ENCODE assay signal across 17 cellular contexts in the genomic region with DNA sequence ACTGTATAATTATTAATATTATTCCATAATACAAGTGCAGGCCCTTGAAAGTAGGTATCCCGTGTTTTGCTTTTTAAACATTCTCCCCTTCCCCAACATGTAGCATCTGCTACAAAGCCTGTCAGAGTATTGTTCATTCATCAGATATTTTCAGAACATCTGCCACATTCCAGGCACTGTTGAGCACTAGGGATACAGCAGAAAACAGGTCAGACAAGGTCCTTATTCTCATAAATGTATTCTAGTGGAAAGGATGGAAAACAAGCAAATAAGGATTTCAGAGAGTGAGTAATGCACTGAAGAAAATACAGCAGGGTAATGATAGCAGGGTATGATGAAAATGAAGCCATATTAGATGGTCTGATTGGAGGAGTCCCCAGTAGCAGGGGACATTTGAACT. TPM values are rescaled to one million over a fixed set of nuclear protein-coding genes. Genes with fewer than 3 reads are reported as not detected.
DNase-seq lines count a peak whose midpoint lies in the region; ATAC-seq, FAIRE-seq and TF ChIP-seq lines count a peak whose summit lies in the region.
"Had no signal": no experiment of that assay in that cellular context is flagged by ENCODE, and none has a peak within 500 bp of the region (broad histone marks: within the 10 kb centered on the region; RNA-seq: fewer than 3 reads in every experiment).

No MANE protein-coding gene starts in this region.

- H3K4me3 ChIP-seq in IMR-90 (ENCODE audit: insufficient read depth, low read depth, low read length) (no peak overlapping the region), GM12878 (no peak overlapping the region; the same call in 1 of the 2 replicates)

- H3K18ac ChIP-seq in IMR-90 (ENCODE audit: low read depth, low read length), result no peak overlapping the region

- TF ChIP-seq RAD21 in IMR-90 (IDR thresholded peaks at IDR 0.05; ENCODE audit: low read length), result no peak
- TF ChIP-seq RAD21 in GM12878 (IDR thresholded peaks at IDR 0.05; ENCODE audit: insufficient read depth, low read depth, low read length), result no peak

- 60% methylated on average over 1 of the region's 1 CpG; no CpG with 5 or more reads in 1 of the 2 experiments for WGBS in IMR-90 (ENCODE audit: extremely low coverage in 2 of 2, insufficient read length in 1 of 2), 2 experiments
- 100% methylated on average over 1 of the region's 1 CpG for WGBS in GM12878 (ENCODE audit: insufficient coverage, insufficient replicate concordance, low lambda C conversion rate, missing lambda C conversion rate)

- POLR2A ChIA-PET in IMR-90 (lab: Charles Lee; ENCODE audit: unreplicated experiment), result interaction anchor here (0.6 kb wide), 1 partner anchor 362 kb away, joined by 8 read pairs; no protein-coding TSS in a partner anchor
- POLR2A ChIA-PET in GM12878 (lab: Charles Lee), result interaction anchor here (0.7 kb wide), 1 partner anchor 41 kb away, joined by 4 read pairs; no protein-coding TSS in a partner anchor

- no peak overlapping the region for H3K4me3 Mint-ChIP-seq in activated T-cell treated with anti-CD3 and anti-CD28 coated beads, Interleukin-2, amount 50 U/mL, for 72 hours
- no peak overlapping the region for H3K4me3 Mint-ChIP-seq in activated T-cell treated with anti-CD3 and anti-CD28 coated beads, Interleukin-2, amount 50 U/mL, for 4 hours
- no peak overlapping the region for H3K4me3 Mint-ChIP-seq in osteocyte (ENCODE audit: unreplicated experiment)

- peaks cover 39 to 78% of the 10 kb centered on the region in 2 experiments for H3K79me1 ChIP-seq in IMR-90 (ENCODE audit: low read depth in 1 of 2, low read length in 2 of 2)

- no peak overlapping the region for H2BK15ac ChIP-seq in IMR-90 (ENCODE audit: low read depth, low read length)

- CTCF ChIA-PET in IMR-90 (lab: Yijun Ruan, JAX) (no interaction called here), GM12878 (lab: Yijun Ruan, JAX) (interaction anchor here (0.6 to 1.5 kb wide), 3 partner anchors 252 to 394 kb away, joined by 3 to 4 read pairs (median 3); no protein-coding TSS in a partner anchor)

- H3K36me3 ChIP-seq in IMR-90 (ENCODE audit: control insufficient read depth, insufficient read depth, low read length) (peaks cover 19% of the 10 kb centered on the region), GM12878 (ENCODE audit: control insufficient read depth in 2 of 2, insufficient read depth in 2 of 2, low read length in 1 of 2) (peaks cover 9 to 22% of the 10 kb centered on the region in 2 experiments)

- in situ Hi-C loops in IMR-90 (cut with MboI; ENCODE audit: low sequenced_read_pairs), result no loop called here
- in situ Hi-C loops in GM12878 (cut with MboI), result no loop called here

- no peaks in the 10 kb centered on the region for H3K27me3 Mint-ChIP-seq in activated T-cell treated with anti-CD3 and anti-CD28 coated beads, Interleukin-2, amount 50 U/mL, for 72 hours (ENCODE audit: low read depth)
- peaks cover 1% of the 10 kb centered on the region for H3K27me3 Mint-ChIP-seq in activated T-cell treated with anti-CD3 and anti-CD28 coated beads, Interleukin-2, amount 50 U/mL, for 4 hours (ENCODE audit: low read depth)
- H3K27me3 Mint-ChIP-seq in osteocyte (ENCODE audit: unreplicated experiment), result no peaks in the 10 kb centered on the region

- H3K9me1 ChIP-seq in IMR-90 (ENCODE audit: insufficient read depth, low read length), result peaks cover 31% of the 10 kb centered on the region

- H3K4me1 Mint-ChIP-seq in activated T-cell treated with anti-CD3 and anti-CD28 coated beads, Interleukin-2, amount 50 U/mL, for 72 hours (ENCODE audit: low read depth), result peaks cover 56% of the 10 kb centered on the region
- peaks cover 64% of the 10 kb centered on the region for H3K4me1 Mint-ChIP-seq in activated T-cell treated with anti-CD3 and anti-CD28 coated beads, Interleukin-2, amount 50 U/mL, for 4 hours (ENCODE audit: low read depth)
- peaks cover 43% of the 10 kb centered on the region for H3K4me1 Mint-ChIP-seq in osteocyte (ENCODE audit: unreplicated experiment)

- H4K5ac ChIP-seq in IMR-90 (ENCODE audit: low read depth, low read length), result no peak overlapping the region

- H3K9ac ChIP-seq in IMR-90 (ENCODE audit: low read depth, low read length), result no peak overlapping the region
- H3K9ac ChIP-seq in GM12878 (ENCODE audit: control insufficient read depth, insufficient read depth, low read length), result no peak overlapping the region

- TF ChIP-seq POLR2A in IMR-90 (IDR thresholded peaks at IDR 0.05; ENCODE audit: low read depth, low read length), result no peak
- no peak for TF ChIP-seq POLR2A in GM12878 (IDR thresholded peaks at IDR 0.05; ENCODE audit: low read depth, low read length)

- H2AK9ac ChIP-seq in IMR-90 (replicated peaks; ENCODE audit: low read depth, low read length, poor library complexity), result no peak overlapping the region

- H4K91ac ChIP-seq in IMR-90 (ENCODE audit: insufficient read depth, low read depth, low read length), result no peak overlapping the region

- H3K79me2 ChIP-seq in GM12878 (ENCODE audit: control insufficient read depth, insufficient read depth, low read length), result peaks cover 71% of the 10 kb centered on the region

- intact Hi-C loops in IMR-90 (cut with micrococcal nuclease) (no loop called here), GM12878 (cut with micrococcal nuclease; ENCODE audit: unreplicated experiment) (loop anchor here (10.0 kb wide), 1 partner anchor 368 kb away; a partner anchor contains a TSS)

- H3K27me3 ChIP-seq in IMR-90 (ENCODE audit: control insufficient read depth, insufficient read depth, low read length), result no peaks in the 10 kb centered on the region
- no peaks in the 10 kb centered on the region for H3K27me3 ChIP-seq in GM12878 (replicated peaks in 1 of 2; ENCODE audit: control insufficient read depth in 2 of 2, insufficient read depth in 2 of 2, low read length in 1 of 2)
- H3K27me3 ChIP-seq: foreskin keratinocyte had no signal

- H3K4me2 ChIP-seq in IMR-90 (ENCODE audit: low read depth, low read length) (no peak overlapping the region), GM12878 (ENCODE audit: control insufficient read depth, insufficient read depth) (peak overlapping the region; percentile 30; the same call in 1 of the 2 replicates)

- dilution Hi-C loops in IMR-90 (cut with HindIII; ENCODE audit: low sequenced_read_pairs, unreplicated experiment), result no loop called here

- no peak overlapping the region for H2AFZ ChIP-seq in IMR-90 (replicated peaks; ENCODE audit: low read length, poor library complexity)
- H2AFZ ChIP-seq in GM12878 (ENCODE audit: control insufficient read depth, low read depth, low read length), result no peak overlapping the region

- TF ChIP-seq CTCF in IMR-90 (conservative IDR thresholded peaks at IDR 0.05; ENCODE audit: low read depth, low read length), result no peak
- TF ChIP-seq CTCF in GM12878 (IDR thresholded peaks at IDR 0.05 in 2 of 3, conservative IDR thresholded peaks at IDR 0.05 in 1 of 3; ENCODE audit: control insufficient read depth in 2 of 3, extremely low read depth in 1 of 3, insufficient read depth in 1 of 3, low read depth in 3 of 3, low read length in 3 of 3), result no peak
- no peak for TF ChIP-seq CTCF in osteocyte (IDR thresholded peaks at IDR 0.05)

- H3K36me3 Mint-ChIP-seq in activated T-cell treated with anti-CD3 and anti-CD28 coated beads, Interleukin-2, amount 50 U/mL, for 72 hours (ENCODE audit: insufficient read depth in 2 of 2), result peaks cover 12 to 27% of the 10 kb centered on the region in 2 donors
- H3K36me3 Mint-ChIP-seq in activated T-cell treated with anti-CD3 and anti-CD28 coated beads, Interleukin-2, amount 50 U/mL, for 4 hours (ENCODE audit: insufficient read depth), result peaks cover 33% of the 10 kb centered on the region
- H3K36me3 Mint-ChIP-seq in osteocyte (ENCODE audit: unreplicated experiment), result peaks cover 26% of the 10 kb centered on the region

- RAD21 ChIA-PET in GM12878 (lab: Charles Lee; ENCODE audit: unreplicated experiment), result interaction anchor here (1.1 kb wide), 1 partner anchor 116 kb away, joined by 3 read pairs; no protein-coding TSS in a partner anchor

- H4K20me1 ChIP-seq in IMR-90 (ENCODE audit: insufficient read depth, low read length) (peaks cover 44% of the 10 kb centered on the region; the same call in 1 of the 2 replicates), GM12878 (ENCODE audit: control insufficient read depth, insufficient read depth) (peaks cover 12% of the 10 kb centered on the region; the same call in 1 of the 2 replicates)

- no peak overlapping the region for H3K23ac ChIP-seq in IMR-90 (ENCODE audit: low read depth, low read length)

- H2AK5ac ChIP-seq in IMR-90 (ENCODE audit: low read depth, low read length), result no peak overlapping the region

- H3K9me3 Mint-ChIP-seq in activated T-cell treated with anti-CD3 and anti-CD28 coated beads, Interleukin-2, amount 50 U/mL, for 72 hours, result peaks cover 3 to 4% of the 10 kb centered on the region in 2 donors
- H3K9me3 Mint-ChIP-seq in activated T-cell treated with anti-CD3 and anti-CD28 coated beads, Interleukin-2, amount 50 U/mL, for 4 hours, result peaks cover 6% of the 10 kb centered on the region
- H3K9me3 Mint-ChIP-seq in osteocyte (ENCODE audit: unreplicated experiment), result peaks cover 6% of the 10 kb centered on the region

- H3K9me3 ChIP-seq in IMR-90 (ENCODE audit: control insufficient read depth, insufficient read depth, low read length) (no peaks in the 10 kb centered on the region), GM12878 (replicated peaks; ENCODE audit: control insufficient read depth, insufficient read depth, low read length) (peaks cover 2% of the 10 kb centered on the region; the same call in 2 of the 3 replicates)

- H2BK5ac ChIP-seq in IMR-90 (ENCODE audit: low read depth, low read length, poor library complexity, severe bottlenecking), result no peak overlapping the region

- TF ChIP-seq EP300 in GM12878 (IDR thresholded peaks at IDR 0.05; ENCODE audit: borderline replicate concordance in 1 of 2, control insufficient read depth in 1 of 2, low read depth in 2 of 2, low read length in 2 of 2), result no peak

- H3K14ac ChIP-seq in IMR-90 (replicated peaks; ENCODE audit: low read depth, low read length), result no peak overlapping the region

- H2BK120ac ChIP-seq in IMR-90 (ENCODE audit: low read depth, low read length), result no peak overlapping the region

- no peak overlapping the region for H3K56ac ChIP-seq in IMR-90 (ENCODE audit: extremely low read depth, insufficient read depth, low read length)

- SMC1A ChIA-PET in GM12878 (lab: Charles Lee; ENCODE audit: uncharacterized antibody, unreplicated experiment), result interaction anchor here (0.9 to 3.3 kb wide), 4 partner anchors 11 to 113 kb away, joined by 3 to 24 read pairs (median 4); no protein-coding TSS in a partner anchor

- H3K27ac ChIP-seq in IMR-90 (ENCODE audit: insufficient read depth, low read length) (no peak overlapping the region), GM12878 (ENCODE audit: control insufficient read depth, insufficient read depth) (no peak overlapping the region)
- H3K27ac ChIP-seq: foreskin keratinocyte had no signal

- TSS peak; percentile 10 for BruUV-seq in IMR-90 (replicated peaks; lab: Mats Ljungman, UMichigan)
- no TSS peak for BruUV-seq in GM12878 (replicated peaks; lab: Mats Ljungman, UMichigan)

- no peak for DNase-seq in activated T-cell treated with anti-CD3 and anti-CD28 coated beads, Interleukin-2, amount 50 U/mL, for 72 hours
- DNase-seq in activated T-cell treated with anti-CD3 and anti-CD28 coated beads, Interleukin-2, amount 50 U/mL, for 4 hours, result no peak
- DNase-seq in IMR-90 (no peak), GM12878 (ENCODE audit: low read depth, low spot score) (no peak), osteocyte (ENCODE audit: extremely low spot score, unreplicated experiment) (no peak), RKO (ENCODE audit: low spot score) (no peak), DMS114 treated with DMSO at 0.1 percent for 48 hours (lab: John Stamatoyannopoulos, UW; ENCODE audit: unreplicated experiment) (no peak)
- DNase-seq: activated effector memory CD4-positive, alpha-beta T cell treated with anti-CD3 and anti-CD28 coated beads, Interleukin-2, amount 50 U/mL, for 16 hours; COR-L47; foreskin keratinocyte; midbrain; RPMI8226; stimulated activated CD4-positive, alpha-beta T cell treated with anti-CD3 and anti-CD28 coated beads, Interleukin-2, amount 100 ng/mL, for 24 hours had no signal

- no peak overlapping the region for H3K4ac ChIP-seq in IMR-90 (ENCODE audit: low read depth, low read length)

- H3K27ac Mint-ChIP-seq in activated T-cell treated with anti-CD3 and anti-CD28 coated beads, Interleukin-2, amount 50 U/mL, for 72 hours, result peak overlapping the region; percentile 74
- peak overlapping the region; percentile 31 for H3K27ac Mint-ChIP-seq in osteocyte (ENCODE audit: unreplicated experiment)

- H4K8ac ChIP-seq in IMR-90 (ENCODE audit: low read depth in 2 of 2, low read length in 2 of 2), result no peak overlapping the region

- no peak for FAIRE-seq in GM12878 (lab: Jason Lieb, UNC)
- FAIRE-seq: astrocyte, colon had no signal

- no peak overlapping the region for H2BK20ac ChIP-seq in IMR-90 (ENCODE audit: low read depth, low read length)

- no peak for ATAC-seq in activated T-cell treated with anti-CD3 and anti-CD28 coated beads, Interleukin-2, amount 50 U/mL, for 72 hours (replicated peaks in 1 of 2)
- ATAC-seq in activated T-cell treated with anti-CD3 and anti-CD28 coated beads, Interleukin-2, amount 50 U/mL, for 4 hours, result no peak
- ATAC-seq in IMR-90 (ENCODE audit: low read depth) (no peak), GM12878 (no peak), HG03139 (IDR thresholded peaks at IDR 0.05; ENCODE audit: unreplicated experiment) (no peak)
- ATAC-seq: foreskin keratinocyte, sciatic nerve had no signal

- H3K4me1 ChIP-seq in IMR-90 (ENCODE audit: control insufficient read depth, insufficient read depth, low read length) (peaks cover 9% of the 10 kb centered on the region), GM12878 (ENCODE audit: control insufficient read depth, insufficient read depth, low read length) (peaks cover 9% of the 10 kb centered on the region; the same call in 1 of the 2 replicates)

RNA-seq across cellular contexts. Expression of a gene that starts 3.8 kb away (rescaled TPM):
- 100 to 1,000 TPM; 145 to 154 TPM for total RNA-seq in activated T-cell treated with anti-CD3 and anti-CD28 coated beads, Interleukin-2, amount 50 U/mL, for 72 hours
- total RNA-seq in activated T-cell treated with anti-CD3 and anti-CD28 coated beads, Interleukin-2, amount 50 U/mL, for 4 hours, result 10 to 100 TPM; 60.5 to 78.5 (median 75.8) TPM
- 30.3 and 36.1 TPM in 2 replicates for total RNA-seq in IMR-90 (2012; rRNA removed)
- polyA plus RNA-seq in IMR-90 (2012; rRNA removed), result 82.2 and 98.8 TPM in 2 replicates
- polyA plus RNA-seq in IMR-90 (2012; cell fraction: cytosol; rRNA removed), result 45.7 and 75.1 TPM in 2 replicates
- 21.4 and 48.6 TPM in 2 replicates for polyA plus RNA-seq in IMR-90 (2012; cell fraction: nucleus; rRNA removed; ENCODE audit: low replicate concordance)
- total RNA-seq in GM12878 (2013; cell fraction: nucleolus; rRNA removed), result 40.7 and 48.7 TPM in 2 replicates
- total RNA-seq in GM12878 (2014; rRNA removed), result 43.9 and 46.7 TPM in 2 replicates
- total RNA-seq in GM12878 (2014; rRNA removed; fragmentation: Illumina TruSeq; extraction: Trizol), result 127 and 141 TPM in 2 replicates
- total RNA-seq in GM12878 (2021), result 97.8 and 102 TPM in 2 replicates
- polyA plus RNA-seq in GM12878 (2011; ENCODE audit: low read depth), result 75.1 TPM
- polyA plus RNA-seq in GM12878 (2011; rRNA removed), result 146 and 157 TPM in 2 replicates
- 88.1 and 112 TPM in 2 replicates for polyA plus RNA-seq in GM12878 (2011; cell fraction: cytosol; rRNA removed)
- 49.8 and 50.8 TPM in 2 replicates for polyA plus RNA-seq in GM12878 (2011; cell fraction: nucleus; rRNA removed)
- polyA plus RNA-seq in GM12878 (2012), result 106 and 152 TPM in 2 replicates
- polyA plus RNA-seq in GM12878 (2014; fragmentation: Illumina TruSeq; extraction: Trizol), result 59.9 and 106 TPM in 2 replicates
- polyA plus RNA-seq in GM12878 (2014; fragmentation: Nextera tagmentation; extraction: Ambion mirVana), result 100 to 1,000 TPM in 1 of 2 experiments, 10 to 100 TPM in 1; 47.1 to 119 TPM
- polyA plus RNA-seq in GM12878 (2014; rRNA removed), result 115 and 127 TPM in 2 replicates
- polyA plus RNA-seq in GM12878 (2016; fragmentation: Nextera tagmentation; extraction: Ambion mirVana), result 100 to 1,000 TPM; 103 to 107 TPM
- 41.3 and 60.9 TPM in 2 replicates for polyA minus RNA-seq in GM12878 (2011; rRNA and poly(A)+ RNA removed)
- 22.9 and 26.9 TPM in 2 replicates for polyA minus RNA-seq in GM12878 (2011; cell fraction: cytosol; rRNA and poly(A)+ RNA removed)
- polyA minus RNA-seq in GM12878 (2011; cell fraction: nucleus; rRNA and poly(A)+ RNA removed), result 13.1 and 18.3 TPM in 2 replicates
- total RNA-seq in osteocyte, result 133 and 139 TPM in 2 replicates

RNA-seq across cellular contexts. Expression of a gene that starts 4.1 kb away (rescaled TPM):
- 10 to 100 TPM; 19.4 to 21.0 TPM for total RNA-seq in activated T-cell treated with anti-CD3 and anti-CD28 coated beads, Interleukin-2, amount 50 U/mL, for 72 hours
- total RNA-seq in activated T-cell treated with anti-CD3 and anti-CD28 coated beads, Interleukin-2, amount 50 U/mL, for 4 hours, result 1 to 10 TPM; 3.6 to 5.8 (median 4.7) TPM
- 4.7 and 8.4 TPM in 2 replicates for total RNA-seq in IMR-90 (2012; rRNA removed)
- polyA plus RNA-seq in IMR-90 (2012; rRNA removed), result 4.6 and 5.5 TPM in 2 replicates
- 3.4 and 3.8 TPM in 2 replicates for polyA plus RNA-seq in IMR-90 (2012; cell fraction: cytosol; rRNA removed)
- 2.9 and 8.4 TPM in 2 replicates for polyA plus RNA-seq in IMR-90 (2012; cell fraction: nucleus; rRNA removed; ENCODE audit: low replicate concordance)
- total RNA-seq in GM12878 (2013; cell fraction: nucleolus; rRNA removed), result 33.3 and 36.8 TPM in 2 replicates
- total RNA-seq in GM12878 (2014; rRNA removed), result 6.0 and 7.2 TPM in 2 replicates
- total RNA-seq in GM12878 (2014; rRNA removed; fragmentation: Illumina TruSeq; extraction: Trizol), result 8.9 and 9.2 TPM in 2 replicates
- total RNA-seq in GM12878 (2021), result 5.5 and 6.0 TPM in 2 replicates
- polyA plus RNA-seq in GM12878 (2011; ENCODE audit: low read depth), result 5.5 TPM
- 25.7 and 31.0 TPM in 2 replicates for polyA plus RNA-seq in GM12878 (2011; rRNA removed)
- 24.2 and 25.7 TPM in 2 replicates for polyA plus RNA-seq in GM12878 (2011; cell fraction: cytosol; rRNA removed)
- polyA plus RNA-seq in GM12878 (2011; cell fraction: nucleus; rRNA removed), result 13.8 and 16.2 TPM in 2 replicates
- 6.6 and 7.2 TPM in 2 replicates for polyA plus RNA-seq in GM12878 (2012)
- 7.6 and 7.8 TPM in 2 replicates for polyA plus RNA-seq in GM12878 (2014; fragmentation: Illumina TruSeq; extraction: Trizol)
- 10 to 100 TPM in 1 of 2 experiments, 1 to 10 TPM in 1; 7.9 to 13.5 TPM for polyA plus RNA-seq in GM12878 (2014; fragmentation: Nextera tagmentation; extraction: Ambion mirVana)
- 7.7 and 8.0 TPM in 2 replicates for polyA plus RNA-seq in GM12878 (2014; rRNA removed)
- polyA plus RNA-seq in GM12878 (2016; fragmentation: Nextera tagmentation; extraction: Ambion mirVana), result 10 to 100 TPM; 10.9 to 13.0 TPM
- polyA minus RNA-seq in GM12878 (2011; rRNA and poly(A)+ RNA removed), result 17.7 and 21.4 TPM in 2 replicates
- polyA minus RNA-seq in GM12878 (2011; cell fraction: cytosol; rRNA and poly(A)+ RNA removed), result 6.1 and 9.0 TPM in 2 replicates
- polyA minus RNA-seq in GM12878 (2011; cell fraction: nucleus; rRNA and poly(A)+ RNA removed), result 15.1 and 30.0 TPM in 2 replicates
- 9.9 and 12.6 TPM in 2 replicates for total RNA-seq in osteocyte
